ENCODE assay signal across 19 cellular contexts in the genomic region with DNA sequence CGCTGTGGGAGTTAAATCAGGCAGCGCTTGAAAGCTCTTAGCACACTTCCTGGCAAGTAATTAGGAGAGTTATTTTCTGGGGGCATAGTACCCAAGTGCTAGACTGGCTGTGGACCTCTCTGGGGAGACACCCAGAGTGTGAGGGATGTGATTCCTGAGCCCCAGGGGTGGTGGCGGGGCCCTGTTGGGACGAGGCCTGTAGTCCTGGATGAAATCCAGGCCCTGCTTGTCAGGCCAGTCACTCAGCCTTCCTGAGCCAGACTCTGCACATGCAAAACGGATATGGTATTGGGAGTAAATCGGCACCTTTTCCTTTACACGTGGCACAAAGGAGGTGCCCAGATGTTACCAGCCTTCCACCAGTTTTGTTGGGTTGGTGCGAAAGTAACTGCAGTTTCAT. TPM values are rescaled to one million over a fixed set of nuclear protein-coding genes. Genes with fewer than 3 reads are reported as not detected.
A peak's percentile ranks its signal among the peaks of the same experiment; 100 is the strongest.
DNase-seq lines count a peak whose midpoint lies in the region; ATAC-seq, FAIRE-seq and TF ChIP-seq lines count a peak whose summit lies in the region.
"Had no signal": no experiment of that assay in that cellular context is flagged by ENCODE, and none has a peak within 500 bp of the region (broad histone marks: within the 10 kb centered on the region; RNA-seq: fewer than 3 reads in every experiment).

No MANE protein-coding gene starts in this region.

- H3K4me2 ChIP-seq in OCI-LY1 (ENCODE audit: low read length) = no peak overlapping the region

- no peaks in the 10 kb centered on the region for H3K9me2 ChIP-seq in OCI-LY1 (ENCODE audit: low read depth, low read length)

- peak; percentile 52 for FAIRE-seq in urothelium cell line (lab: Jason Lieb, UNC)
- FAIRE-seq: A204.1, GM12878, H1 had no signal

- H3K4me1 ChIP-seq in right atrium auricular region (no peaks in the 10 kb centered on the region), OCI-LY1 (ENCODE audit: insufficient read depth, low read length, severe bottlenecking) (peaks cover 14% of the 10 kb centered on the region)
- H3K4me1 ChIP-seq: BE2C had no signal

- no peak overlapping the region for H3K27ac ChIP-seq in right atrium auricular region
- peak overlapping the region; percentile 35 for H3K27ac ChIP-seq in OCI-LY1 (ENCODE audit: low read depth, low read length, poor library complexity, severe bottlenecking)
- H3K27ac ChIP-seq: HL-60 had no signal

- H3K9me3 ChIP-seq in right atrium auricular region (no peaks in the 10 kb centered on the region), OCI-LY1 (ENCODE audit: low read length) (no peaks in the 10 kb centered on the region)
- H3K9me3 ChIP-seq: BE2C had no signal

- no peak overlapping the region for H2AFZ ChIP-seq in OCI-LY1 (ENCODE audit: low read length)

- H4K20me1 ChIP-seq in OCI-LY1 (ENCODE audit: insufficient read depth, low read length) = no peaks in the 10 kb centered on the region

- H3F3A ChIP-seq in OCI-LY1 (ENCODE audit: insufficient read depth, low read length) = no peaks in the 10 kb centered on the region

- H3K36me3 ChIP-seq in right atrium auricular region (peaks cover 74% of the 10 kb centered on the region), OCI-LY1 (ENCODE audit: insufficient read depth, low read length) (peaks cover 93% of the 10 kb centered on the region)

- DNase-seq in Right ventricle myocardium superior (peak; percentile 48), right atrium auricular region (ENCODE audit: low spot score) (no peak), cerebellar cortex (ENCODE audit: low spot score) (peak; percentile 41), urothelium cell line (ENCODE audit: low spot score) (no peak), NOMO-1 treated with DMSO at 0.1 percent for 48 hours (lab: John Stamatoyannopoulos, UW; ENCODE audit: unreplicated experiment) (no peak)
- DNase-seq: ACHN; BE2C; CD4-positive, CD25-positive, alpha-beta regulatory T cell; CD8-positive, alpha-beta memory T cell; COR-L47; DMS79 treated with DMSO at 0.1 percent for 48 hours; H9 had no signal

- intact Hi-C loops in Right ventricle myocardium superior (cut with DNase I) = loop anchor here (10.0 kb wide), 1 partner anchor 435 kb away; no protein-coding TSS in a partner anchor

- H3K9ac ChIP-seq in OCI-LY1 (ENCODE audit: low read length) = no peak overlapping the region

- TF ChIP-seq CTCF in right atrium auricular region (IDR thresholded peaks at IDR 0.05) = no peak
- TF ChIP-seq CTCF in OCI-LY1 (IDR thresholded peaks at IDR 0.05; ENCODE audit: low read length) = no peak

- H3K4me3 ChIP-seq in right atrium auricular region (no peak overlapping the region), OCI-LY1 (ENCODE audit: low read depth, low read length, poor library complexity, severe bottlenecking) (no peak overlapping the region)
- H3K4me3 ChIP-seq: GM12878 had no signal

- no peaks in the 10 kb centered on the region for H3K79me2 ChIP-seq in OCI-LY1 (ENCODE audit: insufficient read depth, low read length)

- H3K27me3 ChIP-seq in right atrium auricular region (no peaks in the 10 kb centered on the region), OCI-LY1 (ENCODE audit: insufficient read depth, low read length) (no peaks in the 10 kb centered on the region)
- H3K27me3 ChIP-seq: BE2C had no signal

- peak; percentile 81 for ATAC-seq in Right ventricle myocardium superior (ENCODE audit: poor library complexity)
- ATAC-seq in HG03571 (IDR thresholded peaks at IDR 0.05; ENCODE audit: unreplicated experiment) = no peak
- ATAC-seq: GM12878 had no signal

RNA-seq across cellular contexts. Expression of gene TRRAP, which starts 31.2 kb away (rescaled TPM):
- 13.7 TPM for total RNA-seq in Right ventricle myocardium superior
- 10 to 100 TPM; 23.4 to 24.3 TPM for total RNA-seq in right atrium auricular region

RNA-seq across cellular contexts. Expression of gene TMEM130, which starts 39.7 kb away (rescaled TPM):
- total RNA-seq in Right ventricle myocardium superior (not detected), right atrium auricular region (1 to 10 TPM in 1 of 2 donors, not detected in 1; 1.1 TPM)
- total RNA-seq: CD4-positive, CD25-positive, alpha-beta regulatory T cell; CD8-positive, alpha-beta memory T cell; HT1080 had no signal

Comparison
In these comparisons a context has a peak if more than half of its experiments do, and no peak if none do; other contexts are left out.
1. DNase-seq: peak in Right ventricle myocardium superior (single experiment) and cerebellar cortex (single experiment); none in right atrium auricular region (single experiment), urothelium cell line (single experiment) and NOMO-1 treated with DMSO at 0.1 percent for 48 hours (single experiment).